In the genomic region with DNA sequence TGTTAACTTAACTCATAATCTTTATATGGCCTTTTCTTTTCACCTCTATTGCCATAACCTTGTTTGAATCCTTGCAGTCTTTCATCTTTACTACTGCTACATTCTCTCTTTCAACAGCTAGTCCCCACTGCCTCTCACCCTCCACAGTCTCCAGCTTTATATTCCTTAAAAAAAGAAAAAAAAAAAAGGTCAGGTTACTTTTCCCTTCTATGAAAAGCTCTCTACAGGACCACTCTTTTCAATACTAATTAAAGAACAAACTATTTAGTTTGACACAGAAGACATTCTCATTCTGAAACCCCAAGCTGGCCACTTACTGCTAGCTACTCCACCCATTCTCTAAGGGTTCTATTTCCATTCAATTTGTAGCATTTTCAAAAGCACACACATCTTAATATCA, we compare ENCODE assay signal across 15 cellular contexts. TPM values are rescaled to one million over a fixed set of nuclear protein-coding genes. Genes with fewer than 3 reads are reported as not detected.
A peak's percentile ranks its signal among the peaks of the same experiment; 100 is the strongest.
DNase-seq lines count a peak whose midpoint lies in the region; ATAC-seq and TF ChIP-seq lines count a peak whose summit lies in the region.
"Had no signal": no experiment of that assay in that cellular context is flagged by ENCODE, and none has a peak within 500 bp of the region (broad histone marks: within the 10 kb centered on the region; RNA-seq: fewer than 3 reads in every experiment).

No MANE protein-coding gene starts in this region.

- H2BK20ac ChIP-seq in H9 (ENCODE audit: low read depth, low read length, poor library complexity, severe bottlenecking): no peak overlapping the region

- no peak overlapping the region for H2AK5ac ChIP-seq in H9 (ENCODE audit: insufficient read length, low read length)

- H4K5ac ChIP-seq in H9 (ENCODE audit: insufficient read length, low read depth, low read length): no peak overlapping the region

- no peak overlapping the region for H2BK120ac ChIP-seq in H9 (ENCODE audit: low read depth, low read length, poor library complexity, severe bottlenecking)

- no peaks in the 10 kb centered on the region for H3K36me3 ChIP-seq in iPS-18a (ENCODE audit: control insufficient read depth, low read depth, low read length)
- H3K36me3 ChIP-seq: BLaER1 had no signal

- H3K4me3 Mint-ChIP-seq in H9 (no peak overlapping the region), WTC11 (no peak overlapping the region)
- H3K4me3 Mint-ChIP-seq in activated T-cell treated with anti-CD3 and anti-CD28 coated beads, Interleukin-2, amount 50 U/mL, for 24 hours: no peak overlapping the region
- H3K4me3 Mint-ChIP-seq: CD14-positive monocyte; CD4-positive, alpha-beta memory T cell had no signal

- no peak overlapping the region for H3K9ac ChIP-seq in H9 (ENCODE audit: extremely low read depth, insufficient read length, low read length)
- H3K9ac ChIP-seq in iPS-18a (ENCODE audit: low read length): no peak overlapping the region
- H3K9ac ChIP-seq: BLaER1 had no signal

- no peak overlapping the region for H3K23ac ChIP-seq in H9 (ENCODE audit: insufficient read length, low read depth, low read length)

- H4K91ac ChIP-seq in H9 (ENCODE audit: insufficient read length, low read depth, low read length): no peak overlapping the region

- peak overlapping the region; percentile 35 for H3K4me3 ChIP-seq in iPS-18a (ENCODE audit: low read length)
- H3K4me3 ChIP-seq: BLaER1 had no signal

- H3K36me3 Mint-ChIP-seq in H9 (ENCODE audit: insufficient read depth in 1 of 3, low read depth in 3 of 3): no peaks in the 10 kb centered on the region
- H3K36me3 Mint-ChIP-seq in WTC11: no peaks in the 10 kb centered on the region
- no peaks in the 10 kb centered on the region for H3K36me3 Mint-ChIP-seq in activated T-cell treated with anti-CD3 and anti-CD28 coated beads, Interleukin-2, amount 50 U/mL, for 24 hours (ENCODE audit: low read depth)
- H3K36me3 Mint-ChIP-seq: CD14-positive monocyte; CD4-positive, alpha-beta memory T cell had no signal

- no peak for TF ChIP-seq CTCF in H9 (conservative IDR thresholded peaks at IDR 0.05)
- TF ChIP-seq CTCF in WTC11 (IDR thresholded peaks at IDR 0.05): no peak

- ATAC-seq in WTC11 (peak; percentile 85), GM21529 (IDR thresholded peaks at IDR 0.05; ENCODE audit: unreplicated experiment) (no peak)

- H3K56ac ChIP-seq in H9 (ENCODE audit: insufficient read length, low read depth, low read length): no peak overlapping the region

- no peaks in the 10 kb centered on the region for H3K23me2 ChIP-seq in H9 (ENCODE audit: insufficient read length, low read depth, low read length, poor library complexity, severe bottlenecking)

- POLR2A ChIA-PET in WTC11 (lab: Charles Lee): interaction anchor here (0.6 to 1.1 kb wide), 5 partner anchors 13 to 1492 kb away, joined by 3 to 6 read pairs (median 5); partner anchors contain the start of gene CADM2

- no peak overlapping the region for H3K18ac ChIP-seq in H9 (ENCODE audit: insufficient read length, low read depth, low read length)

- H2BK12ac ChIP-seq in H9 (ENCODE audit: insufficient read length, low read depth, low read length): no peak overlapping the region

- no peaks in the 10 kb centered on the region for H3K27me3 Mint-ChIP-seq in H9 (ENCODE audit: low read depth)
- no peaks in the 10 kb centered on the region for H3K27me3 Mint-ChIP-seq in WTC11 (ENCODE audit: low read depth)
- H3K27me3 Mint-ChIP-seq in activated T-cell treated with anti-CD3 and anti-CD28 coated beads, Interleukin-2, amount 50 U/mL, for 24 hours: no peaks in the 10 kb centered on the region
- H3K27me3 Mint-ChIP-seq: CD4-positive, alpha-beta memory T cell had no signal

- no peak overlapping the region for H3K4ac ChIP-seq in H9 (ENCODE audit: low read depth, low read length)

- H3K27ac ChIP-seq in H9 (ENCODE audit: insufficient read length, low read depth, low read length): no peak overlapping the region
- no peak overlapping the region for H3K27ac ChIP-seq in iPS-18a (ENCODE audit: low read length)
- H3K27ac ChIP-seq: BLaER1 had no signal

- H3K79me1 ChIP-seq in H9 (ENCODE audit: insufficient read depth, low read depth, low read length, poor library complexity, severe bottlenecking): no peaks in the 10 kb centered on the region

- H3K27me3 ChIP-seq in H9 (ENCODE audit: insufficient read depth, low read length) (no peaks in the 10 kb centered on the region), iPS-18a (ENCODE audit: control insufficient read depth, insufficient read depth, low read length) (no peaks in the 10 kb centered on the region)
- H3K27me3 ChIP-seq: BLaER1 had no signal

- H3K14ac ChIP-seq in H9 (ENCODE audit: insufficient read depth, low read length): no peak overlapping the region

- no peak overlapping the region for H2AFZ ChIP-seq in H9 (ENCODE audit: low read length)

- H4K20me1 ChIP-seq in H9 (ENCODE audit: control insufficient read depth, insufficient read depth, insufficient read length): no peaks in the 10 kb centered on the region
- H4K20me1 ChIP-seq: BLaER1 had no signal

- no peak overlapping the region for H2BK15ac ChIP-seq in H9 (ENCODE audit: low read depth, low read length)

- no peak overlapping the region for H3T11ph ChIP-seq in H9 (ENCODE audit: low read length)

- H3K9me3 ChIP-seq in H9 (ENCODE audit: control insufficient read depth, low read depth, low read length) (no peaks in the 10 kb centered on the region), iPS-18a (ENCODE audit: control insufficient read depth, low read depth, low read length) (no peaks in the 10 kb centered on the region)
- H3K9me3 ChIP-seq: BLaER1 had no signal

- no peak overlapping the region for H2BK5ac ChIP-seq in H9 (ENCODE audit: insufficient read length, low read length)

- H3K4me1 ChIP-seq in H9 (ENCODE audit: insufficient read depth, low read length): peaks cover 2% of the 10 kb centered on the region
- peaks cover 21% of the 10 kb centered on the region for H3K4me1 ChIP-seq in iPS-18a (ENCODE audit: control insufficient read depth, low read depth, low read length)
- H3K4me1 ChIP-seq: BLaER1 had no signal

- CTCF ChIA-PET in WTC11 (lab: Charles Lee): interaction anchor here (0.6 to 1.0 kb wide), 2 partner anchors 239 to 376 kb away, joined by 3 to 4 read pairs; no protein-coding TSS in a partner anchor

- H3K9me3 Mint-ChIP-seq in H9 (no peaks in the 10 kb centered on the region), WTC11 (no peaks in the 10 kb centered on the region)
- peaks cover 4% of the 10 kb centered on the region for H3K9me3 Mint-ChIP-seq in activated T-cell treated with anti-CD3 and anti-CD28 coated beads, Interleukin-2, amount 50 U/mL, for 24 hours
- H3K9me3 Mint-ChIP-seq: CD14-positive monocyte had no signal

- no peak for DNase-seq in H9
- DNase-seq in WTC11 (ENCODE audit: low spot score): no peak
- DNase-seq in NCI-H187 treated with DMSO at 0.1 percent for 48 hours (lab: John Stamatoyannopoulos, UW): no peak
- no peak for DNase-seq in activated T-cell treated with anti-CD3 and anti-CD28 coated beads, Interleukin-2, amount 50 U/mL, for 24 hours
- DNase-seq in iPS-NIHi11 (ENCODE audit: low spot score): no peak
- DNase-seq: 8988T; CD4-positive, alpha-beta memory T cell; DMS153; DMS79; GDM1; IMR-90 had no signal

- no peak overlapping the region for H4K8ac ChIP-seq in H9 (replicated peaks; ENCODE audit: insufficient read length, low read depth, low read length)

- no peaks in the 10 kb centered on the region for H3K79me2 ChIP-seq in H9 (ENCODE audit: insufficient read depth, low read length)

- H3K27ac Mint-ChIP-seq in H9: peak overlapping the region in 2 of 3 experiments; percentile 49 to 96; a peak in 3 of 7 replicates
- peak overlapping the region; percentile 78; the same call in 1 of the 2 replicates for H3K27ac Mint-ChIP-seq in WTC11
- H3K27ac Mint-ChIP-seq in activated T-cell treated with anti-CD3 and anti-CD28 coated beads, Interleukin-2, amount 50 U/mL, for 24 hours: no peak overlapping the region
- H3K27ac Mint-ChIP-seq: CD14-positive monocyte; CD4-positive, alpha-beta memory T cell had no signal

- H3K4me2 ChIP-seq in H9 (ENCODE audit: insufficient read depth, insufficient read length, low read length): no peak overlapping the region
- H3K4me2 ChIP-seq: BLaER1 had no signal

- H3K4me1 Mint-ChIP-seq in H9: peaks cover 35 to 54% of the 10 kb centered on the region in 2 experiments
- peaks cover 43% of the 10 kb centered on the region for H3K4me1 Mint-ChIP-seq in WTC11
- no peaks in the 10 kb centered on the region for H3K4me1 Mint-ChIP-seq in activated T-cell treated with anti-CD3 and anti-CD28 coated beads, Interleukin-2, amount 50 U/mL, for 24 hours (ENCODE audit: low read depth)
- H3K4me1 Mint-ChIP-seq: CD14-positive monocyte; CD4-positive, alpha-beta memory T cell had no signal

TF ChIP-seq in WTC11, 78 proteins besides CTCF, POLR2A, EP300 and RAD21 (continues in another document):
- TF ChIP-seq ATF6 (CRISPR knock-in tag; IDR thresholded peaks at IDR 0.05) (no peak), GTF2I (CRISPR knock-in tag; conservative IDR thresholded peaks at IDR 0.05) (no peak), KAT7 (CRISPR knock-in tag; IDR thresholded peaks at IDR 0.05; ENCODE audit: borderline replicate concordance) (no peak), OVOL2 (CRISPR knock-in tag; IDR thresholded peaks at IDR 0.05; ENCODE audit: borderline replicate concordance) (no peak), ZNF671 (CRISPR knock-in tag; IDR thresholded peaks at IDR 0.05) (no peak), CDX4 (CRISPR knock-in tag; IDR thresholded peaks at IDR 0.05; ENCODE audit: borderline replicate concordance) (no peak)

RNA-seq across cellular contexts. Expression of gene CADM2, which starts 25.6 kb away (rescaled TPM):
- total RNA-seq in H9 (2021) (10.0 and 10.9 TPM in 2 replicates), WTC11 (2021) (18.8 to 24.1 TPM (median 21.3 TPM) in 3 replicates)
- total RNA-seq: IMR-90 had no signal
